ENCODE assay signal across 7 cellular contexts in genomic region chr1:96721053-96721381, GRCh38. TPM values are rescaled to one million over a fixed set of nuclear protein-coding genes. Genes with fewer than 3 reads are reported as not detected.
A peak's percentile ranks its signal among the peaks of the same experiment; 100 is the strongest.
DNase-seq lines count a peak whose midpoint lies in the region; ATAC-seq, FAIRE-seq and TF ChIP-seq lines count a peak whose summit lies in the region.

No MANE protein-coding gene starts in this region.

- peak overlapping the region; percentile 94 for H3K4me3 ChIP-seq in iPS-15b (ENCODE audit: low read depth, low read length)

- peak overlapping the region; percentile 97 for H3K27ac Mint-ChIP-seq in WTC11

- H3K4me1 Mint-ChIP-seq in WTC11: peaks cover 34% of the 10 kb centered on the region

- no peaks in the 10 kb centered on the region for H3K9me3 ChIP-seq in iPS-15b (ENCODE audit: control insufficient read depth, insufficient read depth, low read length)

- H3K9ac ChIP-seq in iPS-15b (ENCODE audit: low read depth, low read length): peak overlapping the region; percentile 51

- TF ChIP-seq CTCF in WTC11 (IDR thresholded peaks at IDR 0.05): no peak

- no peak for DNase-seq in GM19239 (ENCODE audit: insufficient read length, low spot score)
- no peak for DNase-seq in WTC11 (ENCODE audit: low spot score)
- DNase-seq in substantia nigra (lab: John Stamatoyannopoulos, UW): no peak
- DNase-seq in stimulated activated CD4-positive, alpha-beta T cell treated with anti-CD3 and anti-CD28 coated beads, Interleukin-4, amount 100 ng/mL, for 1 hour: no peak
- no peak for DNase-seq in COLO668 (lab: John Stamatoyannopoulos, UW; ENCODE audit: unreplicated experiment)

- H3K36me3 ChIP-seq in iPS-15b (ENCODE audit: control insufficient read depth, insufficient read depth, low read length): peaks cover 3% of the 10 kb centered on the region

- POLR2A ChIA-PET in WTC11 (lab: Charles Lee): no interaction called here

- CTCF ChIA-PET in WTC11 (lab: Charles Lee): no interaction called here

- H3K27me3 Mint-ChIP-seq in WTC11 (ENCODE audit: low read depth): no peaks in the 10 kb centered on the region

- peaks cover 4% of the 10 kb centered on the region for H3K9me3 Mint-ChIP-seq in WTC11

- peak; percentile 72 for FAIRE-seq in GM19239 (lab: Jason Lieb, UNC)

- H3K4me1 ChIP-seq in iPS-15b (ENCODE audit: control insufficient read depth, insufficient read depth, low read length): peaks cover 8% of the 10 kb centered on the region

- ATAC-seq in HG02973 (IDR thresholded peaks at IDR 0.05; ENCODE audit: unreplicated experiment) (peak; percentile 11), WTC11 (no peak)

- H3K27me3 ChIP-seq in iPS-15b (ENCODE audit: control insufficient read depth, insufficient read depth, low read length): no peaks in the 10 kb centered on the region

- H3K36me3 Mint-ChIP-seq in WTC11: peaks cover 22% of the 10 kb centered on the region

- peak overlapping the region; percentile 91 for H3K4me3 Mint-ChIP-seq in WTC11

- peak overlapping the region; percentile 100 for H3K27ac ChIP-seq in substantia nigra (ENCODE audit: low read depth, low read length, poor library complexity, severe bottlenecking)

TF ChIP-seq in WTC11, 78 proteins besides CTCF, POLR2A, EP300 and RAD21:
- TF ChIP-seq FOXP1 (CRISPR knock-in tag; IDR thresholded peaks at IDR 0.05; ENCODE audit: borderline replicate concordance) (no peak), ZNF512 (CRISPR knock-in tag; IDR thresholded peaks at IDR 0.05; ENCODE audit: borderline replicate concordance) (no peak), SP1 (CRISPR knock-in tag; conservative IDR thresholded peaks at IDR 0.05) (0 out of 2 replicates have a peak, but pooled peaks have one; percentile 13), ATF3 (CRISPR knock-in tag; conservative IDR thresholded peaks at IDR 0.05) (no peak), ZNF532 (CRISPR knock-in tag; IDR thresholded peaks at IDR 0.05; ENCODE audit: borderline replicate concordance) (no peak), HMGXB4 (CRISPR knock-in tag; IDR thresholded peaks at IDR 0.05) (no peak)
TF ChIP-seq in WTC11: peak in this region for 1.

RNA-seq across cellular contexts. Expression of gene PTBP2, which starts 0.6 kb away (rescaled TPM):
- total RNA-seq in WTC11 (2021): 47.5 to 51.0 TPM (median 50.0 TPM) in 3 replicates
